ENCODE assay signal across 16 cellular contexts in the genomic region with DNA sequence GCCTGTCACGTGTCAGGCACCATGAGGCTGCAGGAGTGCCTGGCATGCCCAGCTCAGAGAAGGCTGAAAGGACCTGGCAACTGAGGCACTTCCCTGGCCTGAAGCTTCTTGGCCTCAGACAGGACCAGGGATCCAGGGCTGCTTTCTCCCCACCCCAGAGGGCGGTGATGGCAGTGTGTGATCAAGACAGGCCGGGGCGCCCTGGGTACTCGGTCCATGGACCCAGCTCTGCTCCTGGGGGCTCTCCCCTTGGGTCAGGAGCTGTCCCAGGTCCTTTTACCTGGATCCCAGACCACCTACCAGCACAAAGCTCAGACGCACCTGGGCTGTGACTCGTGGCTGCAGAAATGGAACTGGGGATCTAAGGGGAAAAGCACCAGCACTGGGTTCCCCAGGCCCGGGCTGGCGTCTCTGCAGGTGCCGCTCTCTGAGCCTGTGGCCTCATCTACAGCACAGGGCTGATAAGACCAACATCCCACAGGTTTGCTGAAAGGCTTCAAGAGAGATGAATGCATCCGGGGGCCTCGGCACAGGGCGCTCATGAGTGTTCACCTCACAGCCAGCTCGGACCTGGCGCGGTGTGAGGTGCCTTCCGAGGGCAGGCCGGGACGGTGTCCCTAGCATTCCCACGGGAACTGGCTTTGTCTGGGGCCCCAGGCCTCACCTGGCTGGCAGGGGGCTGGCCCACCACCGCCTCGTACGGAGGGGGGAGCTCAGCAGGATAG.
"Had no signal": no experiment of that assay in that cellular context is flagged by ENCODE, and none has a peak within 500 bp of the region (broad histone marks: within the 10 kb centered on the region; RNA-seq: fewer than 3 reads in every experiment).

No MANE protein-coding gene starts in this region.

- H3K36me3 ChIP-seq: breast epithelium, vagina had no signal

- H3K9me3 Mint-ChIP-seq: activated naive CD4-positive, alpha-beta T cell treated with anti-CD3 and anti-CD28 coated beads, Interleukin-2, amount 50 U/mL, for 72 hours; stimulated activated effector memory CD8-positive, alpha-beta T cell treated with anti-CD3 and anti-CD28 coated beads, Interleukin-12 subunit alpha, Interleukin-12 subunit beta, amount 100 ng/mL, for 72 hours had no signal

- H3K27ac ChIP-seq: breast epithelium, skin epidermis, testis, vagina had no signal

- H3K4me3 ChIP-seq: breast epithelium, mucosa of descending colon, skin epidermis, testis, vagina had no signal

- H3K4me3 Mint-ChIP-seq: stimulated activated effector memory CD8-positive, alpha-beta T cell treated with anti-CD3 and anti-CD28 coated beads, Interleukin-12 subunit alpha, Interleukin-12 subunit beta, amount 100 ng/mL, for 72 hours had no signal

- H3K27ac Mint-ChIP-seq: activated naive CD4-positive, alpha-beta T cell treated with anti-CD3 and anti-CD28 coated beads, Interleukin-2, amount 50 U/mL, for 72 hours; progenitor cell of endocrine pancreas; stimulated activated effector memory CD8-positive, alpha-beta T cell treated with anti-CD3 and anti-CD28 coated beads, Interleukin-12 subunit alpha, Interleukin-12 subunit beta, amount 100 ng/mL, for 72 hours had no signal

- H3K36me3 Mint-ChIP-seq: activated naive CD4-positive, alpha-beta T cell treated with anti-CD3 and anti-CD28 coated beads, Interleukin-2, amount 50 U/mL, for 72 hours; stimulated activated effector memory CD8-positive, alpha-beta T cell treated with anti-CD3 and anti-CD28 coated beads, Interleukin-12 subunit alpha, Interleukin-12 subunit beta, amount 100 ng/mL, for 72 hours had no signal

- DNase-seq: activated CD4-positive, alpha-beta T cell treated with anti-CD3 and anti-CD28 coated beads for 1 hour; activated CD4-positive, alpha-beta T cell treated with anti-CD3 and anti-CD28 coated beads, Interleukin-2, amount 50 U/mL, for 1 hour; activated T-cell treated with anti-CD3 and anti-CD28 coated beads, Interleukin-2, amount 50 U/mL, for 1 hour; cortex of kidney; kidney glomerular epithelial cell; mesenchymal stem cell; stimulated activated CD4-positive, alpha-beta T cell treated with anti-CD3 and anti-CD28 coated beads, Interleukin-2, amount 100 ng/mL, for 24 hours; testis; trophoblast cell had no signal

- H3K9me3 ChIP-seq: breast epithelium, mucosa of descending colon, testis, vagina had no signal

- H3K27me3 ChIP-seq: testis, vagina had no signal

- H3K4me1 ChIP-seq: breast epithelium had no signal
